Comparison of ENCODE assay signal across 8 cellular contexts in the genomic region with DNA sequence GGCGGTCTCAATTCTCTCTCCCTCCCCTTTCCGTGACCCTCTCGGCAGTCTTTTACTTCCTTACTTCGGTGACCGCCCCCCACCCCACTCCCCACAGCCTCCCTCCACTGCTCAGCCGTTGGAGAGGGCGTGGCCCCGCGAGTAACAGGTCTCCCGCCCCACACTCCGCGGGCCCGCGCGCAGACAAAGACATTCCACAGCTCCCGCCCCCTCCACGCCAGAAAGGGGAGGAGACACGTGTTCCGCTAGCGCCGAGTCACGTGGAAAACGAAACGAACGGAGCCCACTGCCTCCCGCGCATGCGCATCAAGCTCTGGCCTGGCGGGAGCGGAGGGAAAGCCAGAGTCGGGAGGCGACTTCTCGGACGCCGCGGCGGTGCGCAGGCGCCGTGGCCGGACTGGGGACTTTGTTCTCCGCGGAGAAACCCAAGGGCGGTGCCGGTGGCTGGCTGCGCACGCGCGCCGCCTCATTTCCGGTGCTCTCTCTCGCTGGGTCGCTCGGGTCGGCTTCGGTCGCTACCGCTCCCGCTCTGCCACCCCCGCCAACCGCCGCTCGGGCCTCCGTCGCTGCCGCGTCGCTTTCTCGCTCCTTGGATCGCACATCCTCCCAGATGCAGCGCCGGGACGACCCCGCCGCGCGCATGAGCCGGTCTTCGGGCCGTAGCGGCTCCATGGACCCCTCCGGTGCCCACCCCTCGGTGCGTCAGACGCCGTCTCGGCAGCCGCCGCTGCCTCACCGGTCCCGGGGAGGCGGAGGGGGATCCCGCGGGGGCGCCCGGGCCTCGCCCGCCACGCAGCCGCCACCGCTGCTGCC. TPM values are rescaled to one million over a fixed set of nuclear protein-coding genes. Genes with fewer than 3 reads are reported as not detected.
DNase-seq lines count a peak whose midpoint lies in the region; ATAC-seq and TF ChIP-seq lines count a peak whose summit lies in the region.

TSS of gene KHDRBS1 (plus strand) at position 483 of the 813 bp plus-strand sequence. CDS start at position 611, 128 bp downstream.

- TF ChIP-seq POLR2A in ovary (IDR thresholded peaks at IDR 0.05) (peak; percentile 82), thyroid gland (IDR thresholded peaks at IDR 0.05) (peak; percentile 87 to 89)

- 0% methylated on average over 52 to 101 of the region's 101 CpGs for WGBS in ovary, 3 donors
- 0% methylated on average over 24 to 27 of the region's 101 CpGs for WGBS in thyroid gland, 2 donors

- TF ChIP-seq EP300 in ovary (IDR thresholded peaks at IDR 0.05), result no peak

- H3K9me3 ChIP-seq in ovary (no peaks in the 10 kb centered on the region), thyroid gland (no peaks in the 10 kb centered on the region)

- H3K4me1 ChIP-seq in ovary (ENCODE audit: insufficient read depth), result peaks cover 8% of the 10 kb centered on the region
- peaks cover 16 to 39% of the 10 kb centered on the region in 2 donors for H3K4me1 ChIP-seq in thyroid gland

- peak within 1 kb of the TSS; percentile 80 to 95 for H3K27ac ChIP-seq in ovary
- H3K27ac ChIP-seq in thyroid gland, result peak within 1 kb of the TSS; percentile 88 to 99 (median 98)

- no peaks in the 10 kb centered on the region for H3K27me3 ChIP-seq in ovary
- H3K27me3 ChIP-seq in thyroid gland, result no peaks in the 10 kb centered on the region

- peak; percentile 95 for DNase-seq in GM12864 (ENCODE audit: low read depth)
- peak; percentile 99 to 100 (median 99) for DNase-seq in NCI-H1417 (lab: John Stamatoyannopoulos, UW)
- peak; percentile 92 to 96 for DNase-seq in SW 1271 (lab: John Stamatoyannopoulos, UW)
- DNase-seq in activated naive CD8-positive, alpha-beta T cell treated with anti-CD3 and anti-CD28 coated beads, Interleukin-2, amount 50 U/mL, for 16 hours (ENCODE audit: low read depth, low spot score), result peak; percentile 92
- peak; percentile 99 for DNase-seq in Right ventricle myocardium inferior (ENCODE audit: missing footprints)
- peak; percentile 99 for DNase-seq in ovary
- peak; percentile 99 for DNase-seq in thyroid gland

- TF ChIP-seq CTCF in GM12864 (IDR thresholded peaks at IDR 0.05; ENCODE audit: low read depth, low read length, missing control alignments) (no peak), ovary (IDR thresholded peaks at IDR 0.05) (peak in 1 of 3 donors; percentile 23), thyroid gland (IDR thresholded peaks at IDR 0.05) (no peak)

- intact Hi-C loops in Right ventricle myocardium inferior (cut with DNase I) (loop anchor here (10.0 kb wide), 1 partner anchor 51 kb away; no protein-coding TSS in a partner anchor), ovary (cut with DNase I) (loop anchor here in 2 of 4 donors (10.0 kb wide), 2 partner anchors 51 to 61 kb away; partner anchors contain the start of gene TMEM39B (in 1 of the 2)), thyroid gland (cut with DNase I) (no loop called here)

- ATAC-seq in HG02759 (IDR thresholded peaks at IDR 0.05; ENCODE audit: unreplicated experiment) (peak; percentile 86), Right ventricle myocardium inferior (peak; percentile 97)

- H3K36me3 ChIP-seq in ovary (no peaks in the 10 kb centered on the region), thyroid gland (no peaks in the 10 kb centered on the region)

- peak within 1 kb of the TSS; percentile 93 for H3K4me3 ChIP-seq in GM12864 (ENCODE audit: low read depth, low read length)
- peak within 1 kb of the TSS; percentile 99 for H3K4me3 ChIP-seq in ovary
- H3K4me3 ChIP-seq in thyroid gland (replicated peaks in 1 of 3), result peak within 1 kb of the TSS; percentile 62 to 100 (median 89)

RNA-seq across cellular contexts. Expression of gene KHDRBS1, which starts in this region (rescaled TPM):
- 59.6 TPM for total RNA-seq in Right ventricle myocardium inferior
- total RNA-seq in ovary, result 100 to 1,000 TPM in 5 of 7 donors, 10 to 100 TPM in 2; 84.3 to 184 (median 164) TPM
- polyA plus RNA-seq in ovary, result 100 to 1,000 TPM; 137 to 138 TPM
- 100 to 1,000 TPM in 1 of 4 donors, 10 to 100 TPM in 3; 71.9 to 107 (median 82.5) TPM for total RNA-seq in thyroid gland

Comparison
In these comparisons a context has a peak if more than half of its experiments do, and no peak if none do; other contexts are left out.
1. Peak in every context shown above with its lines: DNase-seq, ATAC-seq, H3K4me3 ChIP-seq and H3K27ac ChIP-seq.